8 cellular contexts compared by ENCODE assay signal in genomic region chr16:87984180-87984579, GRCh38. TPM values are rescaled to one million over a fixed set of nuclear protein-coding genes. Genes with fewer than 3 reads are reported as not detected.
"Had no signal": no experiment of that assay in that cellular context is flagged by ENCODE, and none has a peak within 500 bp of the region (broad histone marks: within the 10 kb centered on the region; RNA-seq: fewer than 3 reads in every experiment).

No MANE protein-coding gene starts in this region.

RNA-seq across cellular contexts. Expression of gene CA5A, which starts 47.9 kb away (rescaled TPM):
- total RNA-seq: activated CD8-positive, alpha-beta T cell treated with anti-CD3 and anti-CD28 coated beads, Interleukin-2, amount 10 ng/mL, durations not matched to agents 7 days and 5 days; activated naive CD8-positive, alpha-beta T cell treated with anti-CD3 and anti-CD28 coated beads, Interleukin-2, amount 10 ng/mL, durations not matched to agents 7 days and 5 days; fibroblast of lung; lower leg skin; mesenteric fat pad; right cardiac atrium; SK-MEL-5; spleen had no signal
- polyA plus RNA-seq: fibroblast of lung, right cardiac atrium, spleen had no signal
